In genomic region chr5:80245986-80246781, GRCh38 we compare ENCODE assay signal across 8 cellular contexts. TPM values are rescaled to one million over a fixed set of nuclear protein-coding genes. Genes with fewer than 3 reads are reported as not detected.
DNase-seq lines count a peak whose midpoint lies in the region; ATAC-seq and TF ChIP-seq lines count a peak whose summit lies in the region.

No MANE protein-coding gene starts in this region.

- peaks cover 16% of the 10 kb centered on the region for H3K36me3 ChIP-seq in HUES48 (ENCODE audit: control insufficient read depth, insufficient read depth, low read length)
- H3K36me3 ChIP-seq in psoas muscle (ENCODE audit: insufficient read depth in 1 of 2, low read depth in 1 of 2): no peaks in the 10 kb centered on the region

- peaks cover 44% of the 10 kb centered on the region for H3K4me1 Mint-ChIP-seq in T-helper 2 cell treated with Interferon-gamma antibody and Interleukin-4, amounts not matched to agents 5 μg/mL and 100 μg/mL, for 36 hours (ENCODE audit: low read depth)
- H3K4me1 Mint-ChIP-seq in effector memory CD8-positive, alpha-beta T cell (ENCODE audit: low read depth in 2 of 2): peaks cover 28 to 33% of the 10 kb centered on the region in 2 donors

- peak overlapping the region; percentile 42 for H3K4me3 ChIP-seq in HUES48 (ENCODE audit: low read depth, low read length)
- H3K4me3 ChIP-seq in fibroblast of pulmonary artery (replicated peaks; ENCODE audit: low read depth, low read length): no peak overlapping the region
- no peak overlapping the region for H3K4me3 ChIP-seq in psoas muscle

- WGBS in psoas muscle, 3 donors: 57 to 59% (median 57%) methylated on average over 2 of the region's 2 CpGs

- peak overlapping the region; percentile 22; the same call in 1 of the 2 replicates for H3K9ac ChIP-seq in HUES48 (ENCODE audit: low read depth, low read length)

- H3K27me3 ChIP-seq in HUES48 (ENCODE audit: control insufficient read depth, insufficient read depth, low read length) (no peaks in the 10 kb centered on the region), psoas muscle (ENCODE audit: insufficient read depth in 3 of 3, low read length in 2 of 3) (no peaks in the 10 kb centered on the region)

- H3K27ac ChIP-seq in HUES48 (ENCODE audit: low read depth, low read length) (peak overlapping the region; percentile 99), psoas muscle (peak overlapping the region; percentile 60)

- intact Hi-C loops in psoas muscle (cut with DNase I): no loop called here

- ATAC-seq in psoas muscle: no peak
- ATAC-seq in effector memory CD8-positive, alpha-beta T cell (replicated peaks): no peak
- no peak for ATAC-seq in HG03432 (IDR thresholded peaks at IDR 0.05; ENCODE audit: unreplicated experiment)

- H3K9me3 Mint-ChIP-seq in T-helper 2 cell treated with Interferon-gamma antibody and Interleukin-4, amounts not matched to agents 5 μg/mL and 100 μg/mL, for 36 hours: peaks cover 22% of the 10 kb centered on the region
- H3K9me3 Mint-ChIP-seq in effector memory CD8-positive, alpha-beta T cell: no peaks in the 10 kb centered on the region

- peak overlapping the region; percentile 81 for H3K27ac Mint-ChIP-seq in T-helper 2 cell treated with Interferon-gamma antibody and Interleukin-4, amounts not matched to agents 5 μg/mL and 100 μg/mL, for 36 hours
- H3K27ac Mint-ChIP-seq in effector memory CD8-positive, alpha-beta T cell: no peak overlapping the region

- H3K9me3 ChIP-seq in HUES48 (ENCODE audit: control insufficient read depth, insufficient read depth, low read length) (peaks cover 15% of the 10 kb centered on the region), psoas muscle (peaks cover 4% of the 10 kb centered on the region)

- H3K36me3 Mint-ChIP-seq in T-helper 2 cell treated with Interferon-gamma antibody and Interleukin-4, amounts not matched to agents 5 μg/mL and 100 μg/mL, for 36 hours (ENCODE audit: low read depth): peaks cover 61% of the 10 kb centered on the region
- peaks cover 8% of the 10 kb centered on the region for H3K36me3 Mint-ChIP-seq in effector memory CD8-positive, alpha-beta T cell (ENCODE audit: insufficient read depth)

- no peaks in the 10 kb centered on the region for H3K27me3 Mint-ChIP-seq in T-helper 2 cell treated with Interferon-gamma antibody and Interleukin-4, amounts not matched to agents 5 μg/mL and 100 μg/mL, for 36 hours (ENCODE audit: low read depth)
- no peaks in the 10 kb centered on the region for H3K27me3 Mint-ChIP-seq in effector memory CD8-positive, alpha-beta T cell

- DNase-seq in T-helper 2 cell treated with Interferon-gamma antibody and Interleukin-4, amounts not matched to agents 5 μg/mL and 100 μg/mL, for 36 hours (ENCODE audit: low spot score): no peak
- DNase-seq in fibroblast of pulmonary artery (ENCODE audit: low read depth) (peak; percentile 72), psoas muscle (no peak), NCI-H226 (no peak), NCI-H128 (lab: John Stamatoyannopoulos, UW; ENCODE audit: unreplicated experiment) (no peak)
- no peak for DNase-seq in effector memory CD8-positive, alpha-beta T cell

- H3K4me1 ChIP-seq in HUES48 (ENCODE audit: control insufficient read depth, insufficient read depth, low read length): peaks cover 52% of the 10 kb centered on the region
- H3K4me1 ChIP-seq in psoas muscle: peaks cover 13% of the 10 kb centered on the region

- peak overlapping the region; percentile 69 for H3K4me3 Mint-ChIP-seq in T-helper 2 cell treated with Interferon-gamma antibody and Interleukin-4, amounts not matched to agents 5 μg/mL and 100 μg/mL, for 36 hours
- no peak overlapping the region for H3K4me3 Mint-ChIP-seq in effector memory CD8-positive, alpha-beta T cell

- no peak for TF ChIP-seq CTCF in fibroblast of pulmonary artery (IDR thresholded peaks at IDR 0.05; ENCODE audit: low read length, missing control alignments)
- no peak for TF ChIP-seq CTCF in psoas muscle (IDR thresholded peaks at IDR 0.05)

RNA-seq across cellular contexts. Expression of gene SERINC5, which starts 9.7 kb away (rescaled TPM):
- 1 to 10 TPM; 2.7 to 8.6 (median 4.3) TPM for total RNA-seq in psoas muscle
- 1 to 10 TPM in 2 of 3 donors, under 1 TPM in 1; 0.70 to 1.8 (median 1.7) TPM for polyA plus RNA-seq in psoas muscle
